Comparison of ENCODE assay signal across 1 cellular context in the genomic region with DNA sequence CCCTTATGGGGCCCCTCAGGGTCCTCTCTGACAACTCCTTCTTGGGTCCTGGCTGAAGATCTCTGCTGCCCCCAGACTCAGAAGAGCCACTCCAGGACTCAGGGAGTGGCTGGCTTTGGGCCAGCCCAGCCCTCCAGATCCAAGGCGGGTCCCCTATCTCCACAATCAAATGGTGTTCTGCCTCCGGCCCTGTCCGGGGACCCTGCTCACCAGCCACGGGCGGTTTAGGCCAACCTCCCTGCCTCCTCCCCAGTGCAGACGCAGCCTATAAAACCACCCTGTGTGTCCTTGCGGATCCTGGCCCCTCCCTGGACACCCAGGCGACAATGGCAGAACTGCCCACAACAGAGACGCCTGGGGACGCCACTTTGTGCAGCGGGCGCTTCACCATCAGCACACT.
TF ChIP-seq lines count a peak whose summit lies in the region.

A gene with protein sequence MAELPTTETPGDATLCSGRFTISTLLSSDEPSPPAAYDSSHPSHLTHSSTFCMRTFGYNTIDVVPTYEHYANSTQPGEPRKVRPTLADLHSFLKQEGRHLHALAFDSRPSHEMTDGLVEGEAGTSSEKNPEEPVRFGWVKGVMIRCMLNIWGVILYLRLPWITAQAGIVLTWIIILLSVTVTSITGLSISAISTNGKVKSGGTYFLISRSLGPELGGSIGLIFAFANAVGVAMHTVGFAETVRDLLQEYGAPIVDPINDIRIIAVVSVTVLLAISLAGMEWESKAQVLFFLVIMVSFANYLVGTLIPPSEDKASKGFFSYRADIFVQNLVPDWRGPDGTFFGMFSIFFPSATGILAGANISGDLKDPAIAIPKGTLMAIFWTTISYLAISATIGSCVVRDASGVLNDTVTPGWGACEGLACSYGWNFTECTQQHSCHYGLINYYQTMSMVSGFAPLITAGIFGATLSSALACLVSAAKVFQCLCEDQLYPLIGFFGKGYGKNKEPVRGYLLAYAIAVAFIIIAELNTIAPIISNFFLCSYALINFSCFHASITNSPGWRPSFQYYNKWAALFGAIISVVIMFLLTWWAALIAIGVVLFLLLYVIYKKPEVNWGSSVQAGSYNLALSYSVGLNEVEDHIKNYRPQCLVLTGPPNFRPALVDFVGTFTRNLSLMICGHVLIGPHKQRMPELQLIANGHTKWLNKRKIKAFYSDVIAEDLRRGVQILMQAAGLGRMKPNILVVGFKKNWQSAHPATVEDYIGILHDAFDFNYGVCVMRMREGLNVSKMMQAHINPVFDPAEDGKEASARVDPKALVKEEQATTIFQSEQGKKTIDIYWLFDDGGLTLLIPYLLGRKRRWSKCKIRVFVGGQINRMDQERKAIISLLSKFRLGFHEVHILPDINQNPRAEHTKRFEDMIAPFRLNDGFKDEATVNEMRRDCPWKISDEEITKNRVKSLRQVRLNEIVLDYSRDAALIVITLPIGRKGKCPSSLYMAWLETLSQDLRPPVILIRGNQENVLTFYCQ (plus strand): TSS at position 298 of the 400 bp plus-strand sequence. CDS start 29 bp downstream, at position 327.

TF ChIP-seq in IMR-90, 13 proteins besides CTCF, POLR2A, EP300 and RAD21 (continued from another document):
- TF ChIP-seq, protein P1, sequence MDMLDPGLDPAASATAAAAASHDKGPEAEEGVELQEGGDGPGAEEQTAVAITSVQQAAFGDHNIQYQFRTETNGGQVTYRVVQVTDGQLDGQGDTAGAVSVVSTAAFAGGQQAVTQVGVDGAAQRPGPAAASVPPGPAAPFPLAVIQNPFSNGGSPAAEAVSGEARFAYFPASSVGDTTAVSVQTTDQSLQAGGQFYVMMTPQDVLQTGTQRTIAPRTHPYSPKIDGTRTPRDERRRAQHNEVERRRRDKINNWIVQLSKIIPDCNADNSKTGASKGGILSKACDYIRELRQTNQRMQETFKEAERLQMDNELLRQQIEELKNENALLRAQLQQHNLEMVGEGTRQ (IDR thresholded peaks at IDR 0.05; ENCODE audit: low read depth, low read length) = no peak
- TF ChIP-seq MXI1 (IDR thresholded peaks at IDR 0.05; ENCODE audit: borderline replicate concordance, low read depth, low read length) (no peak), SMC3 (IDR thresholded peaks at IDR 0.05; ENCODE audit: low read depth, low read length) (no peak), MAFK (IDR thresholded peaks at IDR 0.05; ENCODE audit: low read depth, low read length) (no peak), CHD1 (IDR thresholded peaks at IDR 0.05; ENCODE audit: low read depth, low read length) (no peak), CEBPB (IDR thresholded peaks at IDR 0.05; ENCODE audit: low read depth, low read length) (no peak), BHLHE40 (IDR thresholded peaks at IDR 0.05; ENCODE audit: low read depth, low read length) (no peak), RFX5 (IDR thresholded peaks at IDR 0.05; ENCODE audit: low read depth, low read length) (no peak)
